2 cellular contexts compared by ENCODE assay signal in the genomic region with DNA sequence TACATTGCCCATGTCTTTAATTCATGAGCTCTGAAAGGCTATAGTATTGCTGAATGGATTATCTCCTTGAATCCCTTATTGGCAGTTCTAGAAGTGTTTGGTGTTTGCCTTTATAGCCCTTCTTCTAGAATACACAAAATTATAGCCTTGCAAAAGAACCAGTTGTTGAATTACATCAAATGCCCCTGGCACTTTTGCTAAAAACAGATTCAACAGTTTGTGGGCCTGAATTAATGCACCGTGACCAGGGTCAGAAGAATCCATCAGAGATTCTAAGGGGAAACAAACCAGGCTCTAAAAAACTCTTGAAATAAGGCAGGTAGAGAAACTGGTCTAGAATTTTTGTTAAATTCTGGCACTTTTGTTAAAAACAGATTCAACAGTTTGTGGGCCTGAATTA.
TF ChIP-seq lines count a peak whose summit lies in the region.

No MANE protein-coding gene starts in this region.

TF ChIP-seq in IMR-90, 13 proteins besides CTCF, POLR2A, EP300 and RAD21 (continued from another document):
- TF ChIP-seq, protein P1, sequence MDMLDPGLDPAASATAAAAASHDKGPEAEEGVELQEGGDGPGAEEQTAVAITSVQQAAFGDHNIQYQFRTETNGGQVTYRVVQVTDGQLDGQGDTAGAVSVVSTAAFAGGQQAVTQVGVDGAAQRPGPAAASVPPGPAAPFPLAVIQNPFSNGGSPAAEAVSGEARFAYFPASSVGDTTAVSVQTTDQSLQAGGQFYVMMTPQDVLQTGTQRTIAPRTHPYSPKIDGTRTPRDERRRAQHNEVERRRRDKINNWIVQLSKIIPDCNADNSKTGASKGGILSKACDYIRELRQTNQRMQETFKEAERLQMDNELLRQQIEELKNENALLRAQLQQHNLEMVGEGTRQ (IDR thresholded peaks at IDR 0.05; ENCODE audit: low read depth, low read length): no peak
- TF ChIP-seq RFX5 (IDR thresholded peaks at IDR 0.05; ENCODE audit: low read depth, low read length) (no peak), BHLHE40 (IDR thresholded peaks at IDR 0.05; ENCODE audit: low read depth, low read length) (no peak), MXI1 (IDR thresholded peaks at IDR 0.05; ENCODE audit: borderline replicate concordance, low read depth, low read length) (no peak), RCOR1 (IDR thresholded peaks at IDR 0.05; ENCODE audit: insufficient replicate concordance, low read length) (no peak), MAZ (IDR thresholded peaks at IDR 0.05; ENCODE audit: borderline replicate concordance, low read depth, low read length) (no peak), NFE2L2 (IDR thresholded peaks at IDR 0.05; ENCODE audit: low read depth, low read length) (no peak), CEBPB (IDR thresholded peaks at IDR 0.05; ENCODE audit: low read depth, low read length) (no peak)
- TF ChIP-seq, protein P2, sequence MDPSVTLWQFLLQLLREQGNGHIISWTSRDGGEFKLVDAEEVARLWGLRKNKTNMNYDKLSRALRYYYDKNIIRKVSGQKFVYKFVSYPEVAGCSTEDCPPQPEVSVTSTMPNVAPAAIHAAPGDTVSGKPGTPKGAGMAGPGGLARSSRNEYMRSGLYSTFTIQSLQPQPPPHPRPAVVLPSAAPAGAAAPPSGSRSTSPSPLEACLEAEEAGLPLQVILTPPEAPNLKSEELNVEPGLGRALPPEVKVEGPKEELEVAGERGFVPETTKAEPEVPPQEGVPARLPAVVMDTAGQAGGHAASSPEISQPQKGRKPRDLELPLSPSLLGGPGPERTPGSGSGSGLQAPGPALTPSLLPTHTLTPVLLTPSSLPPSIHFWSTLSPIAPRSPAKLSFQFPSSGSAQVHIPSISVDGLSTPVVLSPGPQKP (IDR thresholded peaks at IDR 0.05; ENCODE audit: borderline replicate concordance, low read depth, low read length): no peak

TF ChIP-seq in K562, 482 proteins besides CTCF, POLR2A, EP300 and RAD21 (continued from another document):
- TF ChIP-seq, protein P3, sequence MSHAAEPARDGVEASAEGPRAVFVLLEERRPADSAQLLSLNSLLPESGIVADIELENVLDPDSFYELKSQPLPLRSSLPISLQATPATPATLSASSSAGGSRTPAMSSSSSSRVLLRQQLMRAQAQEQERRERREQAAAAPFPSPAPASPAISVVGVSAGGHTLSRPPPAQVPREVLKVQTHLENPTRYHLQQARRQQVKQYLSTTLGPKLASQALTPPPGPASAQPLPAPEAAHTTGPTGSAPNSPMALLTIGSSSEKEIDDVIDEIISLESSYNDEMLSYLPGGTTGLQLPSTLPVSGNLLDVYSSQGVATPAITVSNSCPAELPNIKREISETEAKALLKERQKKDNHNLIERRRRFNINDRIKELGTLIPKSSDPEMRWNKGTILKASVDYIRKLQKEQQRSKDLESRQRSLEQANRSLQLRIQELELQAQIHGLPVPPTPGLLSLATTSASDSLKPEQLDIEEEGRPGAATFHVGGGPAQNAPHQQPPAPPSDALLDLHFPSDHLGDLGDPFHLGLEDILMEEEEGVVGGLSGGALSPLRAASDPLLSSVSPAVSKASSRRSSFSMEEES (CRISPR knock-in tag; IDR thresholded peaks at IDR 0.05): no peak
- TF ChIP-seq NUFIP1 (IDR thresholded peaks at IDR 0.05; ENCODE audit: partially characterized antibody): no peak
- TF ChIP-seq, protein P4, sequence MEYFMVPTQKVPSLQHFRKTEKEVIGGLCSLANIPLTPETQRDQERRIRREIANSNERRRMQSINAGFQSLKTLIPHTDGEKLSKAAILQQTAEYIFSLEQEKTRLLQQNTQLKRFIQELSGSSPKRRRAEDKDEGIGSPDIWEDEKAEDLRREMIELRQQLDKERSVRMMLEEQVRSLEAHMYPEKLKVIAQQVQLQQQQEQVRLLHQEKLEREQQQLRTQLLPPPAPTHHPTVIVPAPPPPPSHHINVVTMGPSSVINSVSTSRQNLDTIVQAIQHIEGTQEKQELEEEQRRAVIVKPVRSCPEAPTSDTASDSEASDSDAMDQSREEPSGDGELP (CRISPR knock-in tag; IDR thresholded peaks at IDR 0.05; ENCODE audit: borderline replicate concordance): no peak
- no peak for TF ChIP-seq SMARCA4 (IDR thresholded peaks at IDR 0.05)
- TF ChIP-seq SP2 (IDR thresholded peaks at IDR 0.05; ENCODE audit: extremely low read depth, low read depth, low read length, poor library complexity, severe bottlenecking): no peak
- TF ChIP-seq SMAD2 (IDR thresholded peaks at IDR 0.05; ENCODE audit: low read depth, low read length): no peak
- TF ChIP-seq, protein P5, sequence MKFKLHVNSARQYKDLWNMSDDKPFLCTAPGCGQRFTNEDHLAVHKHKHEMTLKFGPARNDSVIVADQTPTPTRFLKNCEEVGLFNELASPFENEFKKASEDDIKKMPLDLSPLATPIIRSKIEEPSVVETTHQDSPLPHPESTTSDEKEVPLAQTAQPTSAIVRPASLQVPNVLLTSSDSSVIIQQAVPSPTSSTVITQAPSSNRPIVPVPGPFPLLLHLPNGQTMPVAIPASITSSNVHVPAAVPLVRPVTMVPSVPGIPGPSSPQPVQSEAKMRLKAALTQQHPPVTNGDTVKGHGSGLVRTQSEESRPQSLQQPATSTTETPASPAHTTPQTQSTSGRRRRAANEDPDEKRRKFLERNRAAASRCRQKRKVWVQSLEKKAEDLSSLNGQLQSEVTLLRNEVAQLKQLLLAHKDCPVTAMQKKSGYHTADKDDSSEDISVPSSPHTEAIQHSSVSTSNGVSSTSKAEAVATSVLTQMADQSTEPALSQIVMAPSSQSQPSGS (CRISPR knock-in tag; IDR thresholded peaks at IDR 0.05): no peak
- no peak for TF ChIP-seq KAT8 (IDR thresholded peaks at IDR 0.05; ENCODE audit: low read depth)
- no peak for TF ChIP-seq ZNF717 (CRISPR knock-in tag; IDR thresholded peaks at IDR 0.05)
- no peak for TF ChIP-seq SLC30A9 (CRISPR knock-in tag; IDR thresholded peaks at IDR 0.05)
- no peak for TF ChIP-seq KAT2B (IDR thresholded peaks at IDR 0.05; ENCODE audit: low read depth, low read length)
- no peak for TF ChIP-seq ZNF347 (CRISPR knock-in tag; IDR thresholded peaks at IDR 0.05; ENCODE audit: low read depth)
- TF ChIP-seq ZNF212 (CRISPR knock-in tag; IDR thresholded peaks at IDR 0.05): no peak
- TF ChIP-seq HNRNPLL (IDR thresholded peaks at IDR 0.05; ENCODE audit: low read depth, low read length, poor library complexity, severe bottlenecking): no peak
- TF ChIP-seq XRCC3 (IDR thresholded peaks at IDR 0.05): no peak
